In genomic region chr2:136378712-136379595, GRCh38 we compare ENCODE assay signal across 8 cellular contexts.
DNase-seq lines count a peak whose midpoint lies in the region; ATAC-seq, FAIRE-seq and TF ChIP-seq lines count a peak whose summit lies in the region.

No MANE protein-coding gene starts in this region.

- peak; percentile 32 for DNase-seq in NK-92 treated with Interleukin-12 subunit alpha and Interleukin-12 subunit beta, amount 100 ng/mL, for 24 hours (lab: John Stamatoyannopoulos, UW)
- DNase-seq in NK-92 (lab: John Stamatoyannopoulos, UW; ENCODE audit: unreplicated experiment) = no peak
- peak; percentile 51 to 84 (median 68) for DNase-seq in NCI-H1417 (lab: John Stamatoyannopoulos, UW)
- DNase-seq in T-helper 22 cell (ENCODE audit: low read depth) = peak; percentile 42
- no peak for DNase-seq in GM12878 (ENCODE audit: low read depth, low spot score)
- DNase-seq in kidney = no peak
- peak; percentile 54 to 69 (median 65) for DNase-seq in stimulated activated CD4-positive, alpha-beta T cell treated with anti-CD3 and anti-CD28 coated beads, TNF-alpha, amount 100 ng/mL, for 24 hours (ENCODE audit: low read depth in 3 of 3)

- no peak for TF ChIP-seq POLR2A in GM12878 (IDR thresholded peaks at IDR 0.05; ENCODE audit: low read depth, low read length)

- no peak for TF ChIP-seq EP300 in GM12878 (IDR thresholded peaks at IDR 0.05; ENCODE audit: borderline replicate concordance in 1 of 2, control insufficient read depth in 1 of 2, low read depth in 2 of 2, low read length in 2 of 2)

- RAD21 ChIA-PET in GM12878 (lab: Charles Lee; ENCODE audit: unreplicated experiment) = interaction anchor here (0.7 to 11.9 kb wide), 18 partner anchors 52 to 634 kb away, joined by 3 to 254 read pairs (median 22); no protein-coding TSS in a partner anchor

- H4K20me1 ChIP-seq in GM12878 (ENCODE audit: control insufficient read depth, insufficient read depth) = no peaks in the 10 kb centered on the region

- H3K4me2 ChIP-seq in GM12878 (ENCODE audit: control insufficient read depth, insufficient read depth) = no peak overlapping the region

- H3K4me1 ChIP-seq in GM12878 (ENCODE audit: control insufficient read depth, insufficient read depth, low read length) (peaks cover 51% of the 10 kb centered on the region), kidney (ENCODE audit: control insufficient read depth in 1 of 2, insufficient read depth in 1 of 2, low read depth in 1 of 2, low read length in 2 of 2) (no peaks in the 10 kb centered on the region)

- peak; percentile 75 for FAIRE-seq in GM12878 (lab: Jason Lieb, UNC)
- no peak for FAIRE-seq in kidney (lab: Jason Lieb, UNC)

- CTCF ChIA-PET in GM12878 (lab: Yijun Ruan, JAX) = interaction anchor here (0.7 to 13.1 kb wide), 19 partner anchors 28 to 634 kb away, joined by 3 to 378 read pairs (median 4); no protein-coding TSS in a partner anchor

- H2AFZ ChIP-seq in GM12878 (ENCODE audit: control insufficient read depth, low read depth, low read length) = no peak overlapping the region

- POLR2A ChIA-PET in GM12878 (lab: Charles Lee) = interaction anchor here (0.6 to 2.1 kb wide), 4 partner anchors 166 to 610 kb away, joined by 3 to 17 read pairs (median 4); no protein-coding TSS in a partner anchor

- H3K9me3 ChIP-seq in GM12878 (replicated peaks; ENCODE audit: control insufficient read depth, insufficient read depth, low read length) (peaks cover 3% of the 10 kb centered on the region; the same call in 2 of the 3 replicates), kidney (ENCODE audit: control insufficient read depth in 1 of 2, low read length in 2 of 2) (no peaks in the 10 kb centered on the region)

- SMC1A ChIA-PET in GM12878 (lab: Charles Lee; ENCODE audit: uncharacterized antibody, unreplicated experiment) = interaction anchor here (0.6 to 13.2 kb wide), 22 partner anchors 8 to 503 kb away, joined by 3 to 348 read pairs (median 13); partner anchors contain the start of genes CXCR4 and MCM6

- 38% methylated on average over 4 of the region's 4 CpGs for WGBS in GM12878 (ENCODE audit: insufficient coverage, insufficient replicate concordance, low lambda C conversion rate, missing lambda C conversion rate)

- no peaks in the 10 kb centered on the region for H3K36me3 ChIP-seq in GM12878 (ENCODE audit: control insufficient read depth in 2 of 2, insufficient read depth in 2 of 2, low read length in 1 of 2)
- H3K36me3 ChIP-seq in kidney (ENCODE audit: control insufficient read depth in 1 of 2, insufficient read depth in 2 of 2, low read length in 2 of 2) = no peaks in the 10 kb centered on the region

- no peaks in the 10 kb centered on the region for H3K79me2 ChIP-seq in GM12878 (ENCODE audit: control insufficient read depth, insufficient read depth, low read length)

- H3K27ac ChIP-seq in GM12878 (ENCODE audit: control insufficient read depth, insufficient read depth) = no peak overlapping the region
- no peak overlapping the region for H3K27ac ChIP-seq in kidney (ENCODE audit: low read depth in 2 of 2, low read length in 2 of 2)

- H3K27me3 ChIP-seq in GM12878 (replicated peaks in 1 of 2; ENCODE audit: control insufficient read depth in 2 of 2, insufficient read depth in 2 of 2, low read length in 1 of 2) = no peaks in the 10 kb centered on the region

- ATAC-seq in GM12878 = peak; percentile 55
- no peak for ATAC-seq in HG03342 (IDR thresholded peaks at IDR 0.05; ENCODE audit: unreplicated experiment)

- intact Hi-C loops in GM12878 (cut with micrococcal nuclease; ENCODE audit: unreplicated experiment) (loop anchor here (1.0 to 5.0 kb wide), 7 partner anchors 67 to 463 kb away; no protein-coding TSS in a partner anchor), kidney (cut with DNase I) (no loop called here)

- BruUV-seq in GM12878 (replicated peaks; lab: Mats Ljungman, UMichigan) = no TSS peak

- TF ChIP-seq RAD21 in GM12878 (IDR thresholded peaks at IDR 0.05; ENCODE audit: insufficient read depth, low read depth, low read length) = peak; percentile 96

- H3K4me3 ChIP-seq in GM12878 (no peak overlapping the region), kidney (ENCODE audit: low read length in 2 of 2) (no peak overlapping the region)

- in situ Hi-C loops in GM12878 (cut with MboI) = loop anchor here (5.0 to 25.0 kb wide), 2 partner anchors 322 to 1392 kb away; no protein-coding TSS in a partner anchor

- H3K9ac ChIP-seq in GM12878 (ENCODE audit: control insufficient read depth, insufficient read depth, low read length) (no peak overlapping the region), kidney (ENCODE audit: low read length in 2 of 2) (no peak overlapping the region)

- TF ChIP-seq CTCF in GM12878 (IDR thresholded peaks at IDR 0.05 in 2 of 3, conservative IDR thresholded peaks at IDR 0.05 in 1 of 3; ENCODE audit: control insufficient read depth in 2 of 3, extremely low read depth in 1 of 3, insufficient read depth in 1 of 3, low read depth in 3 of 3, low read length in 3 of 3) (peak; percentile 85 to 92 (median 86)), kidney (IDR thresholded peaks at IDR 0.05; ENCODE audit: borderline replicate concordance, extremely low read depth, insufficient read depth) (peak; percentile 68)

TF ChIP-seq in GM12878, 131 proteins besides CTCF, POLR2A, EP300 and RAD21 (continues in another document):
- TF ChIP-seq REST (IDR thresholded peaks at IDR 0.05; ENCODE audit: low read depth, low read length) (no peak), ZBED1 (IDR thresholded peaks at IDR 0.05; ENCODE audit: borderline replicate concordance) (0 out of 2 replicates have a peak, but pooled peaks have one; percentile 32), BHLHE40 (IDR thresholded peaks at IDR 0.05; ENCODE audit: borderline replicate concordance in 1 of 2, low read depth in 2 of 2, low read length in 1 of 2) (0 out of 4 replicates have a peak, but pooled peaks of 1 of the 2 experiments have one; percentile 37), POU2F2 (IDR thresholded peaks at IDR 0.05; ENCODE audit: borderline replicate concordance, low read depth, low read length) (0 out of 3 replicates have a peak, but pooled peaks have one; percentile 48), ZNF24 (IDR thresholded peaks at IDR 0.05) (no peak), RB1 (IDR thresholded peaks at IDR 0.05; ENCODE audit: borderline replicate concordance) (peak; percentile 66; the same call in 1 of the 2 replicates), IRF3 (IDR thresholded peaks at IDR 0.05) (no peak), E4F1 (IDR thresholded peaks at IDR 0.05; ENCODE audit: borderline replicate concordance, partially characterized antibody) (no peak), ZNF384 (IDR thresholded peaks at IDR 0.05; ENCODE audit: borderline replicate concordance, low read depth, low read length) (peak; percentile 15; the same call in 1 of the 2 replicates), IRF4 (IDR thresholded peaks at IDR 0.05; ENCODE audit: low read depth, low read length) (peak; percentile 43; the same call in 1 of the 2 replicates), ZSCAN29 (IDR thresholded peaks at IDR 0.05) (0 out of 2 replicates have a peak, but pooled peaks have one; percentile 3), BACH1 (IDR thresholded peaks at IDR 0.05; ENCODE audit: borderline replicate concordance) (no peak)

Comparison
In these comparisons a context has a peak if more than half of its experiments do, and no peak if none do; other contexts are left out.
1. DNase-seq: peak in NK-92 treated with Interleukin-12 subunit alpha and Interleukin-12 subunit beta, amount 100 ng/mL, for 24 hours (single experiment), NCI-H1417 (3 of 3), T-helper 22 cell (single experiment) and stimulated activated CD4-positive, alpha-beta T cell treated with anti-CD3 and anti-CD28 coated beads, TNF-alpha, amount 100 ng/mL, for 24 hours (3 of 3); none in NK-92 (single experiment), GM12878 (single experiment) and kidney (single experiment).